Comparison of ENCODE assay signal across 10 cellular contexts in the genomic region with DNA sequence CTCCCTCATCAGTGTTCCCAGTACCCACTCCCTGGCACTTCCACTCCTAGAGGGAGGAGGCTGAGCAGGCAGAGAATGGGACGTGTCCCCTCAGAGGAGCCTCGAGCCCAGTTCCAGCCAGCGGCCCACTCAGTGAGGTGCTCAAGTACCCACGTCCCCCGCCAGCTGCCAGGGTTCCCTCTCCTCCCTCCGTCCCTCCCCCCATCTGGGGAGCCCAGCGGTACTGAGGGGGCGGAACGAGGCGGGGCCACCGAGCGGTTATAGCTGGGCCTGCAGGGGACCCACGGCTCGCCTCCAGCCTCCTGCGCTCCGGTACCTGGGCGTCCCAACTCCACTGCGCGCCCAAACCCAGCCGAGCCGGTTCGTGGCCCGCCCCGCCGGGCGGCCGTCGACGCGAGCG. TPM values are rescaled to one million over a fixed set of nuclear protein-coding genes. Genes with fewer than 3 reads are reported as not detected.
A peak's percentile ranks its signal among the peaks of the same experiment; 100 is the strongest.
DNase-seq lines count a peak whose midpoint lies in the region; ATAC-seq and TF ChIP-seq lines count a peak whose summit lies in the region.
"Had no signal": no experiment of that assay in that cellular context is flagged by ENCODE, and none has a peak within 500 bp of the region (broad histone marks: within the 10 kb centered on the region; RNA-seq: fewer than 3 reads in every experiment).

A gene (plus strand): TSS at position 286 of the 400 bp plus-strand sequence.

- H3K9ac ChIP-seq in PC-3 (ENCODE audit: low read length) = no peak within 1 kb of the TSS

- no peak for ATAC-seq in PC-3
- no peak for ATAC-seq in GM21619 (IDR thresholded peaks at IDR 0.05; ENCODE audit: unreplicated experiment)
- ATAC-seq in HG02981 (IDR thresholded peaks at IDR 0.05; ENCODE audit: unreplicated experiment) = no peak
- ATAC-seq: left cardiac atrium had no signal

- DNase-seq in activated CD4-positive, alpha-beta T cell treated with anti-CD3 and anti-CD28 coated beads for 48 hours = peak; percentile 47
- DNase-seq in activated CD4-positive, alpha-beta T cell treated with anti-CD3 and anti-CD28 coated beads for 1 hour = no peak
- no peak for DNase-seq in PC-3
- DNase-seq in epidermal melanocyte (ENCODE audit: insufficient read length, low spot score) = peak; percentile 14
- DNase-seq in stimulated activated CD4-positive, alpha-beta T cell treated with anti-CD3 and anti-CD28 coated beads, TNF-alpha, amount 100 ng/mL, for 24 hours (ENCODE audit: low read depth in 3 of 3) = peak in 2 of 3 experiments; percentile 14 to 38
- no peak for DNase-seq in glomerular visceral epithelial cell (ENCODE audit: extremely low spot score)
- DNase-seq: left cardiac atrium had no signal

- POLR2A ChIA-PET in PC-3 (lab: Charles Lee; ENCODE audit: unreplicated experiment) = no interaction called here

- H3K27me3 ChIP-seq in PC-3 (ENCODE audit: low read length) = no peaks in the 10 kb centered on the region; the same call in 1 of the 2 replicates

- CTCF ChIA-PET in PC-3 (lab: Charles Lee) = no interaction called here

- no peak for TF ChIP-seq CTCF in PC-3 (conservative IDR thresholded peaks at IDR 0.05; ENCODE audit: low read depth, low read length)

- no peak within 1 kb of the TSS for H3K27ac ChIP-seq in PC-3 (ENCODE audit: low read length)

- no peaks in the 10 kb centered on the region for H3K79me2 ChIP-seq in PC-3 (ENCODE audit: low read length)

- peak within 1 kb of the TSS; percentile 64 for H3K4me2 ChIP-seq in PC-3 (ENCODE audit: low read length)

- no peaks in the 10 kb centered on the region for H3K9me3 ChIP-seq in PC-3 (ENCODE audit: low read length)

- no peaks in the 10 kb centered on the region for H3K9me2 ChIP-seq in PC-3 (replicated peaks; ENCODE audit: low read length)

- H2AFZ ChIP-seq in PC-3 (ENCODE audit: low read length) = peak within 1 kb of the TSS; percentile 26; the same call in 1 of the 2 replicates

- H4K20me1 ChIP-seq in PC-3 (ENCODE audit: low read length) = no peaks in the 10 kb centered on the region

- intact Hi-C loops in PC-3 (cut with micrococcal nuclease) = no loop called here

- no TSS peak for BruUV-seq in PC-3 (replicated peaks; lab: Mats Ljungman, UMichigan)

- H3K36me3 ChIP-seq in PC-3 (ENCODE audit: low read depth, low read length) = no peaks in the 10 kb centered on the region

- peaks cover 24% of the 10 kb centered on the region for H3K4me1 ChIP-seq in PC-3 (ENCODE audit: insufficient read depth, low read length)

- peak within 1 kb of the TSS; percentile 49 for H3K4me3 ChIP-seq in PC-3 (ENCODE audit: low read length)

- H3F3A ChIP-seq in PC-3 (ENCODE audit: low read length, unreplicated experiment) = no peaks in the 10 kb centered on the region

RNA-seq across cellular contexts. Expression of the gene that starts here (rescaled TPM):
- total RNA-seq in PC-3 (2014; rRNA removed) = 3.8 and 5.6 TPM in 2 replicates
- total RNA-seq: bronchial epithelial cell had no signal

Comparison
In these comparisons a context has a peak if more than half of its experiments do, and no peak if none do; other contexts are left out.
1. DNase-seq: peak in activated CD4-positive, alpha-beta T cell treated with anti-CD3 and anti-CD28 coated beads for 48 hours (single experiment), epidermal melanocyte (single experiment) and stimulated activated CD4-positive, alpha-beta T cell treated with anti-CD3 and anti-CD28 coated beads, TNF-alpha, amount 100 ng/mL, for 24 hours (2 of 3); none in activated CD4-positive, alpha-beta T cell treated with anti-CD3 and anti-CD28 coated beads for 1 hour (single experiment), PC-3 (single experiment) and glomerular visceral epithelial cell (single experiment).